ENCODE assay signal across 18 cellular contexts in the genomic region with DNA sequence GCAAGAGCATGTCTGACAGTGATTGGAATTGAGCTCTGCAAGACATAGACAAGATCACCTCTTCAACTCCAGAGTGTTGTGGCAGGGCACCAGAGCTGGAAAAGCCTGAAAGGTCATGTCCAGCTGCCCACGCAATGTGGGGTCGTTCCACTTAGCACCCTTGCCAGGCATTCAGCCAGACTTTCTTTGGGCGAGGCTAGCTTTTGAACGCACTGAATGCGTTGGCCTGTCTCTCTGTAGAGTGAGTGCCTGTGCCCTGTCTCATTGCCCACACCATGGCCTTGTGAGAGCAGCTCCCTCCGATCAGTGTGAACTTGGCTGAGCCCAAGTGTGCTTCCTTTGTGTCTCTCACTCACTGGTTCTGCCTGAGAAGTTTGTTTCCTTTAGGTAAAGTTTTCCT. TPM values are rescaled to one million over a fixed set of nuclear protein-coding genes. Genes with fewer than 3 reads are reported as not detected.
"Had no signal": no experiment of that assay in that cellular context is flagged by ENCODE, and none has a peak within 500 bp of the region (broad histone marks: within the 10 kb centered on the region; RNA-seq: fewer than 3 reads in every experiment).

No MANE protein-coding gene starts in this region.

- ATAC-seq: activated naive CD8-positive, alpha-beta T cell treated with anti-CD3 and anti-CD28 coated beads, Interleukin-2, amount 50 U/mL, for 24 hours; gastroesophageal sphincter had no signal

- H3K9me3 ChIP-seq: breast epithelium, gastroesophageal sphincter, suprapubic skin had no signal

- H3K4me3 ChIP-seq: breast epithelium, gastroesophageal sphincter, lung, skin epidermis, suprapubic skin had no signal

- H3K27ac Mint-ChIP-seq: activated naive CD4-positive, alpha-beta T cell treated with anti-CD3 and anti-CD28 coated beads for 36 hours; activated naive CD8-positive, alpha-beta T cell treated with anti-CD3 and anti-CD28 coated beads, Interleukin-2, amount 50 U/mL, for 24 hours; activated T-helper 2 cell treated with anti-CD3 and anti-CD28 coated beads, Interferon-gamma antibody, Interleukin-2, Interleukin-4, amounts not matched to agents 10 μg/mL and 5 μg/mL and 100 μg/mL, durations not matched to agents 14 hours and 24 hours and 36 hours; mesothelial cell of epicardium; stimulated activated naive CD8-positive, alpha-beta T cell treated with anti-CD3 and anti-CD28 coated beads, Interleukin-15, Interleukin-2, amounts not matched to agents 100 ng/mL and 50 ng/mL, for 24 hours; T-helper 1 cell treated with Interleukin-12 subunit alpha and Interleukin-12 subunit beta and Interleukin-4 antibody, amounts not matched to agents 30 μg/mL and 1 μg/mL, for 36 hours had no signal

- H2AFZ ChIP-seq: parathyroid adenoma had no signal

- H3K27ac ChIP-seq: breast epithelium, gastroesophageal sphincter, parathyroid adenoma, skin epidermis, suprapubic skin had no signal

- DNase-seq: activated CD4-positive, alpha-beta T cell treated with anti-CD3 and anti-CD28 coated beads, Interleukin-2, amount 50 U/mL, for 48 hours; activated CD4-positive, CD25-positive, alpha-beta regulatory T cell; activated naive CD4-positive, alpha-beta T cell treated with anti-CD3 and anti-CD28 coated beads for 36 hours; activated naive CD8-positive, alpha-beta T cell treated with anti-CD3 and anti-CD28 coated beads, Interleukin-2, amount 50 U/mL, for 24 hours; dermis blood vessel endothelial cell; islet precursor cell; stimulated activated CD4-positive, alpha-beta T cell treated with anti-CD3 and anti-CD28 coated beads, Interleukin-4, amount 100 ng/mL, for 4 hours; stimulated activated CD8-positive, alpha-beta memory T cell treated with anti-CD3 and anti-CD28 coated beads, Interleukin-4, amount 100 ng/mL, for 48 hours had no signal

- H3K9ac ChIP-seq: parathyroid adenoma had no signal

- H3K4me3 Mint-ChIP-seq: activated naive CD4-positive, alpha-beta T cell treated with anti-CD3 and anti-CD28 coated beads for 36 hours; activated naive CD8-positive, alpha-beta T cell treated with anti-CD3 and anti-CD28 coated beads, Interleukin-2, amount 50 U/mL, for 24 hours; mesothelial cell of epicardium; stimulated activated naive CD8-positive, alpha-beta T cell treated with anti-CD3 and anti-CD28 coated beads, Interleukin-15, Interleukin-2, amounts not matched to agents 100 ng/mL and 50 ng/mL, for 24 hours; T-helper 1 cell treated with Interleukin-12 subunit alpha and Interleukin-12 subunit beta and Interleukin-4 antibody, amounts not matched to agents 30 μg/mL and 1 μg/mL, for 36 hours had no signal

- H3K9me3 Mint-ChIP-seq: activated naive CD4-positive, alpha-beta T cell treated with anti-CD3 and anti-CD28 coated beads for 36 hours; activated naive CD8-positive, alpha-beta T cell treated with anti-CD3 and anti-CD28 coated beads, Interleukin-2, amount 50 U/mL, for 24 hours; activated T-helper 2 cell treated with anti-CD3 and anti-CD28 coated beads, Interferon-gamma antibody, Interleukin-2, Interleukin-4, amounts not matched to agents 10 μg/mL and 5 μg/mL and 100 μg/mL, durations not matched to agents 14 hours and 24 hours and 36 hours; mesothelial cell of epicardium; stimulated activated naive CD8-positive, alpha-beta T cell treated with anti-CD3 and anti-CD28 coated beads, Interleukin-15, Interleukin-2, amounts not matched to agents 100 ng/mL and 50 ng/mL, for 24 hours; T-helper 1 cell treated with Interleukin-12 subunit alpha and Interleukin-12 subunit beta and Interleukin-4 antibody, amounts not matched to agents 30 μg/mL and 1 μg/mL, for 36 hours had no signal

- H3K36me3 Mint-ChIP-seq: mesothelial cell of epicardium had no signal

- H3K4me1 Mint-ChIP-seq: activated naive CD8-positive, alpha-beta T cell treated with anti-CD3 and anti-CD28 coated beads, Interleukin-2, amount 50 U/mL, for 24 hours had no signal

- H3K27me3 ChIP-seq: breast epithelium, gastroesophageal sphincter, suprapubic skin had no signal

- H3K36me3 ChIP-seq: breast epithelium, gastroesophageal sphincter, suprapubic skin had no signal

RNA-seq across cellular contexts. Expression of a gene that starts 50.5 kb away (rescaled TPM):
- total RNA-seq: breast epithelium had no signal
